In genomic region chr14:46490150-46490769, GRCh38 we compare ENCODE assay signal across 8 cellular contexts.
A peak's percentile ranks its signal among the peaks of the same experiment; 100 is the strongest.
DNase-seq lines count a peak whose midpoint lies in the region; ATAC-seq and TF ChIP-seq lines count a peak whose summit lies in the region.

No MANE protein-coding gene starts in this region.

- TF ChIP-seq POLR2A in spleen (IDR thresholded peaks at IDR 0.05) = no peak

- intact Hi-C loops in spleen (cut with DNase I; ENCODE audit: low total_unique reads) = no loop called here

- H3K4me3 ChIP-seq in iPS DF 6.9 (ENCODE audit: low read length) (no peak overlapping the region), spleen (no peak overlapping the region)

- H3K27me3 ChIP-seq in iPS DF 6.9 (ENCODE audit: control insufficient read depth, insufficient read depth, low read length) (no peaks in the 10 kb centered on the region), spleen (replicated peaks in 1 of 7) (no peaks in the 10 kb centered on the region)

- no CpG with 5 or more reads among the region's 2 CpGs for WGBS in iPS DF 6.9 (ENCODE audit: insufficient coverage, insufficient read length)
- WGBS in spleen, 5 donors = 34 to 49% (median 38%) methylated on average over 2 of the region's 2 CpGs

- H3K4me1 ChIP-seq in iPS DF 6.9 (ENCODE audit: control insufficient read depth, insufficient read depth, low read length) (no peaks in the 10 kb centered on the region), spleen (no peaks in the 10 kb centered on the region)

- no peak for TF ChIP-seq CTCF in spleen (IDR thresholded peaks at IDR 0.05 in 8 of 11, conservative IDR thresholded peaks at IDR 0.05 in 3 of 11)

- no peaks in the 10 kb centered on the region for H3K36me3 ChIP-seq in iPS DF 6.9 (ENCODE audit: control insufficient read depth, insufficient read depth, low read length)
- H3K36me3 ChIP-seq in spleen = no peaks in the 10 kb centered on the region

- DNase-seq in NCI-H524 (lab: John Stamatoyannopoulos, UW) = peak; percentile 30 to 41
- no peak for DNase-seq in NCI-H524 treated with DMSO at 0.1 percent for 48 hours (lab: John Stamatoyannopoulos, UW)
- peak; percentile 11 for DNase-seq in NCI-H1694 (lab: John Stamatoyannopoulos, UW)
- DNase-seq in iPS DF 6.9 (ENCODE audit: low read depth, low spot score) = peak; percentile 33
- no peak for DNase-seq in pons (ENCODE audit: low spot score)
- DNase-seq in middle frontal gyrus (ENCODE audit: extremely low spot score, low spot score) = no peak
- no peak for DNase-seq in spleen

- peak; percentile 93 for ATAC-seq in HG02678 (IDR thresholded peaks at IDR 0.05; ENCODE audit: unreplicated experiment)

- H3K9me3 ChIP-seq in iPS DF 6.9 (ENCODE audit: control insufficient read depth, insufficient read depth, low read length) = no peaks in the 10 kb centered on the region
- H3K9me3 ChIP-seq in spleen = no peaks in the 10 kb centered on the region

- H3K27ac ChIP-seq in iPS DF 6.9 (ENCODE audit: low read length) = no peak overlapping the region
- H3K27ac ChIP-seq in spleen = no peak overlapping the region

Comparison
In these comparisons a context has a peak if more than half of its experiments do, and no peak if none do; other contexts are left out.
1. DNase-seq: peak in NCI-H524 (2 of 2), NCI-H1694 (single experiment) and iPS DF 6.9 (single experiment); none in NCI-H524 treated with DMSO at 0.1 percent for 48 hours (single experiment), pons (single experiment), middle frontal gyrus (single experiment) and spleen (single experiment).